In genomic region chr16:13543850-13544249, GRCh38 we compare ENCODE assay signal across 1 cellular context.
TF ChIP-seq lines count a peak whose summit lies in the region.

No MANE protein-coding gene starts in this region.

TF ChIP-seq in H1, 55 proteins besides CTCF, POLR2A, EP300 and RAD21 (continued from another document):
- TF ChIP-seq EGR1 (IDR thresholded peaks at IDR 0.05; ENCODE audit: borderline replicate concordance, low read depth, low read length), result no peak
- no peak for TF ChIP-seq TEAD4 (IDR thresholded peaks at IDR 0.05; ENCODE audit: low read depth, low read length)
- no peak for TF ChIP-seq BCL11A (IDR thresholded peaks at IDR 0.05; ENCODE audit: low read depth in 2 of 2, low read length in 2 of 2)
TF ChIP-seq in H1: peak in this region for 0.
